ENCODE assay signal across 21 cellular contexts in the genomic region with DNA sequence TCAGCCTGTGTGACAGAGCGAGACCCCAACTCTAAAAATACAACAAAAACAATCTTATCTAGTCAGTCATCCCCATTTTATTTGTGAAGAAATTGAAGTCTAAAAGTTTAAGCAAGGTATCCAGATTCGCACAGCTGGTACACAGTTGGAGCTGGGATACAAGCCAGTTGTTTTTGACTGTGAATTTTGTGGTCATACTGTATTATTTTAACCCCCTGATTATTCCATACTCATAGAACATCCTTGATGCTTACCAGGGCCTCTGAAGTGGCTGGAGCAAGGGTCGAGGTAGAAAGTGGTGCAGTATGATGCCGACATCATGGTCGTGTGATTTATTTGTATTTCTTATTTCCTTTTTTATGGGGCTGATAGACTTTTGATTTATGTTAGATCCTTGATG. TPM values are rescaled to one million over a fixed set of nuclear protein-coding genes. Genes with fewer than 3 reads are reported as not detected.
DNase-seq lines count a peak whose midpoint lies in the region; ATAC-seq and TF ChIP-seq lines count a peak whose summit lies in the region.
"Had no signal": no experiment of that assay in that cellular context is flagged by ENCODE, and none has a peak within 500 bp of the region (broad histone marks: within the 10 kb centered on the region; RNA-seq: fewer than 3 reads in every experiment).

No MANE protein-coding gene starts in this region.

- no peaks in the 10 kb centered on the region for H3K27me3 ChIP-seq in IMR-90 (ENCODE audit: control insufficient read depth, insufficient read depth, low read length)
- no peaks in the 10 kb centered on the region for H3K27me3 ChIP-seq in hepatocyte
- H3K27me3 ChIP-seq: esophagus squamous epithelium had no signal

- no peak overlapping the region for H3K9ac ChIP-seq in IMR-90 (ENCODE audit: low read depth, low read length)

- WGBS in IMR-90 (ENCODE audit: extremely low coverage in 2 of 2, insufficient read length in 1 of 2), 2 experiments: no CpG with 5 or more reads among the region's 5 CpGs
- WGBS in hepatocyte (ENCODE audit: low lambda C conversion rate, missing lambda C conversion rate): 94% methylated on average over 5 of the region's 5 CpGs

- H4K5ac ChIP-seq in IMR-90 (ENCODE audit: low read depth, low read length): no peak overlapping the region

- peaks cover 32% of the 10 kb centered on the region for H3K9me1 ChIP-seq in IMR-90 (ENCODE audit: insufficient read depth, low read length)

- H3K36me3 ChIP-seq in IMR-90 (ENCODE audit: control insufficient read depth, insufficient read depth, low read length): peaks cover 16% of the 10 kb centered on the region
- no peaks in the 10 kb centered on the region for H3K36me3 ChIP-seq in hepatocyte (replicated peaks; ENCODE audit: insufficient read depth, low read depth)

- peaks cover 18 to 46% of the 10 kb centered on the region in 2 experiments for H3K79me1 ChIP-seq in IMR-90 (ENCODE audit: low read depth in 1 of 2, low read length in 2 of 2)

- no peak overlapping the region; the same call in 1 of the 2 replicates for H4K91ac ChIP-seq in IMR-90 (ENCODE audit: insufficient read depth, low read depth, low read length)

- dilution Hi-C loops in IMR-90 (cut with HindIII; ENCODE audit: low sequenced_read_pairs, unreplicated experiment): no loop called here

- H2BK5ac ChIP-seq in IMR-90 (ENCODE audit: low read depth, low read length, poor library complexity, severe bottlenecking): peak overlapping the region; percentile 88

- H3K4ac ChIP-seq in IMR-90 (ENCODE audit: low read depth, low read length): no peak overlapping the region; the same call in 1 of the 2 replicates

- BruUV-seq in IMR-90 (replicated peaks; lab: Mats Ljungman, UMichigan): no TSS peak

- TF ChIP-seq POLR2A in IMR-90 (IDR thresholded peaks at IDR 0.05; ENCODE audit: low read depth, low read length): no peak

- no peak overlapping the region for H3K14ac ChIP-seq in IMR-90 (replicated peaks; ENCODE audit: low read depth, low read length)

- H3K18ac ChIP-seq in IMR-90 (ENCODE audit: low read depth, low read length): no peak overlapping the region

- H3K4me3 ChIP-seq in IMR-90 (ENCODE audit: insufficient read depth, low read depth, low read length) (no peak overlapping the region), hepatocyte (no peak overlapping the region)
- H3K4me3 ChIP-seq: esophagus squamous epithelium had no signal

- H2AFZ ChIP-seq in IMR-90 (replicated peaks; ENCODE audit: low read length, poor library complexity) (no peak overlapping the region), hepatocyte (no peak overlapping the region)

- H3K27ac Mint-ChIP-seq in brain: peak overlapping the region in 4 of 5 experiments; percentile 22 to 79 (median 60)
- no peak overlapping the region for H3K27ac Mint-ChIP-seq in activated T-helper 1 cell treated with anti-CD3 and anti-CD28 coated beads, Interleukin-12 subunit alpha, Interleukin-12 subunit beta, Interleukin-2, Interleukin-4 antibody, amounts not matched to agents 30 ng/mL and 10 ng/mL and 1 ng/mL, durations not matched to agents 14 hours and 24 hours and 36 hours
- H3K27ac Mint-ChIP-seq: type B pancreatic cell had no signal

- H3K56ac ChIP-seq in IMR-90 (ENCODE audit: extremely low read depth, insufficient read depth, low read length): no peak overlapping the region

- no peak overlapping the region for H3K23ac ChIP-seq in IMR-90 (ENCODE audit: low read depth, low read length)

- H3K4me2 ChIP-seq in IMR-90 (ENCODE audit: low read depth, low read length): no peak overlapping the region
- H3K4me2 ChIP-seq in hepatocyte: no peak overlapping the region

- H3K79me2 ChIP-seq in hepatocyte: no peaks in the 10 kb centered on the region

- intact Hi-C loops in IMR-90 (cut with micrococcal nuclease): no loop called here
- intact Hi-C loops in activated T-helper 1 cell treated with anti-CD3 and anti-CD28 coated beads, Interleukin-12 subunit alpha, Interleukin-12 subunit beta, Interleukin-2, Interleukin-4 antibody, amounts not matched to agents 30 ng/mL and 10 ng/mL and 1 ng/mL, durations not matched to agents 14 hours and 24 hours and 36 hours (cut with micrococcal nuclease): no loop called here

- no peak overlapping the region for H2BK120ac ChIP-seq in IMR-90 (ENCODE audit: low read depth, low read length)

- in situ Hi-C loops in IMR-90 (cut with MboI; ENCODE audit: low sequenced_read_pairs): loop anchor here (10.0 kb wide), 1 partner anchor 159 kb away; a partner anchor contains a TSS

- H3K36me3 Mint-ChIP-seq in brain: peaks cover 27% of the 10 kb centered on the region
- peaks cover 8% of the 10 kb centered on the region for H3K36me3 Mint-ChIP-seq in activated T-helper 1 cell treated with anti-CD3 and anti-CD28 coated beads, Interleukin-12 subunit alpha, Interleukin-12 subunit beta, Interleukin-2, Interleukin-4 antibody, amounts not matched to agents 30 ng/mL and 10 ng/mL and 1 ng/mL, durations not matched to agents 14 hours and 24 hours and 36 hours (ENCODE audit: low read depth)

- H3K4me3 Mint-ChIP-seq in brain: no peak overlapping the region
- no peak overlapping the region for H3K4me3 Mint-ChIP-seq in activated T-helper 1 cell treated with anti-CD3 and anti-CD28 coated beads, Interleukin-12 subunit alpha, Interleukin-12 subunit beta, Interleukin-2, Interleukin-4 antibody, amounts not matched to agents 30 ng/mL and 10 ng/mL and 1 ng/mL, durations not matched to agents 14 hours and 24 hours and 36 hours
- H3K4me3 Mint-ChIP-seq: stimulated activated memory B cell treated with anti-CD40 and anti-IgM and Interleukin-4, amounts not matched to agents 10 μg/mL and 1 μg/mL and 100 μg/mL, for 72 hours; type B pancreatic cell had no signal

- CTCF ChIA-PET in IMR-90 (lab: Yijun Ruan, JAX): interaction anchor here (1.1 kb wide), 1 partner anchor 118 kb away, joined by 4 read pairs; no protein-coding TSS in a partner anchor

- ATAC-seq in IMR-90 (ENCODE audit: low read depth): no peak
- ATAC-seq: stimulated activated memory B cell treated with anti-CD40 and anti-IgM and Interleukin-4, amounts not matched to agents 10 μg/mL and 1 μg/mL and 100 μg/mL, for 72 hours had no signal

- POLR2A ChIA-PET in IMR-90 (lab: Charles Lee; ENCODE audit: unreplicated experiment): no interaction called here

- H3K4me1 ChIP-seq in IMR-90 (ENCODE audit: control insufficient read depth, insufficient read depth, low read length) (peaks cover 29% of the 10 kb centered on the region), hepatocyte (ENCODE audit: insufficient read depth) (no peaks in the 10 kb centered on the region)

- peaks cover 5% of the 10 kb centered on the region for H4K20me1 ChIP-seq in IMR-90 (ENCODE audit: insufficient read depth, low read length)
- no peaks in the 10 kb centered on the region for H4K20me1 ChIP-seq in hepatocyte (ENCODE audit: insufficient read depth, poor library complexity, severe bottlenecking)

- H3K9me3 ChIP-seq in IMR-90 (ENCODE audit: control insufficient read depth, insufficient read depth, low read length): no peaks in the 10 kb centered on the region
- no peaks in the 10 kb centered on the region for H3K9me3 ChIP-seq in hepatocyte (ENCODE audit: low read depth)
- H3K9me3 ChIP-seq: Caco-2, esophagus squamous epithelium had no signal

- TF ChIP-seq RAD21 in IMR-90 (IDR thresholded peaks at IDR 0.05; ENCODE audit: low read length): no peak

- no peak overlapping the region for H2AK9ac ChIP-seq in IMR-90 (replicated peaks; ENCODE audit: low read depth, low read length, poor library complexity)

- peak overlapping the region; percentile 69 for H2BK20ac ChIP-seq in IMR-90 (ENCODE audit: low read depth, low read length)

- TF ChIP-seq CTCF in IMR-90 (conservative IDR thresholded peaks at IDR 0.05; ENCODE audit: low read depth, low read length) (no peak), brain (conservative IDR thresholded peaks at IDR 0.05) (no peak), hepatocyte (IDR thresholded peaks at IDR 0.05; ENCODE audit: poor library complexity) (no peak)

- 0 out of 3 replicates have a peak overlapping the region, but pooled peaks have one; percentile 1 for H2BK15ac ChIP-seq in IMR-90 (ENCODE audit: low read depth, low read length)

- no peak overlapping the region for H2AK5ac ChIP-seq in IMR-90 (ENCODE audit: low read depth, low read length)

- no peak overlapping the region for H4K8ac ChIP-seq in IMR-90 (ENCODE audit: low read depth in 2 of 2, low read length in 2 of 2)

- H3K27me3 Mint-ChIP-seq in brain: no peaks in the 10 kb centered on the region
- no peaks in the 10 kb centered on the region for H3K27me3 Mint-ChIP-seq in activated T-helper 1 cell treated with anti-CD3 and anti-CD28 coated beads, Interleukin-12 subunit alpha, Interleukin-12 subunit beta, Interleukin-2, Interleukin-4 antibody, amounts not matched to agents 30 ng/mL and 10 ng/mL and 1 ng/mL, durations not matched to agents 14 hours and 24 hours and 36 hours (ENCODE audit: insufficient read depth)
- H3K27me3 Mint-ChIP-seq: stimulated activated memory B cell treated with anti-CD40 and anti-IgM and Interleukin-4, amounts not matched to agents 10 μg/mL and 1 μg/mL and 100 μg/mL, for 72 hours; type B pancreatic cell had no signal

- H3K4me1 Mint-ChIP-seq in brain: peaks cover 29% of the 10 kb centered on the region
- peaks cover 10% of the 10 kb centered on the region for H3K4me1 Mint-ChIP-seq in activated T-helper 1 cell treated with anti-CD3 and anti-CD28 coated beads, Interleukin-12 subunit alpha, Interleukin-12 subunit beta, Interleukin-2, Interleukin-4 antibody, amounts not matched to agents 30 ng/mL and 10 ng/mL and 1 ng/mL, durations not matched to agents 14 hours and 24 hours and 36 hours (ENCODE audit: low read depth)

- peak; percentile 38 for DNase-seq in IMR-90
- no peak for DNase-seq in hepatocyte (ENCODE audit: low spot score)
- DNase-seq in substantia nigra (lab: John Stamatoyannopoulos, UW): no peak
- no peak for DNase-seq in NCI-H2171 (lab: John Stamatoyannopoulos, UW)
- DNase-seq in activated T-helper 1 cell treated with anti-CD3 and anti-CD28 coated beads, Interleukin-12 subunit alpha, Interleukin-12 subunit beta, Interleukin-2, Interleukin-4 antibody, amounts not matched to agents 30 ng/mL and 10 ng/mL and 1 ng/mL, durations not matched to agents 14 hours and 24 hours and 36 hours (ENCODE audit: low spot score): no peak
- DNase-seq in DMS153 (lab: John Stamatoyannopoulos, UW): no peak
- DNase-seq: activated CD4-positive, alpha-beta T cell treated with anti-CD3 and anti-CD28 coated beads, Interleukin-2, amount 50 U/mL, for 48 hours; activated gamma-delta T cell; Caco-2; effector CD4-positive, alpha-beta T cell; EL; esophagus squamous epithelium; H7; Karpas-422; mammary epithelial cell; NCI-H1048; NCI-H2081 treated with DMSO at 0.1 percent for 48 hours; stimulated activated CD4-positive, alpha-beta T cell treated with anti-CD3 and anti-CD28 coated beads, Interleukin-1b, Interleukin-23, amount 100 ng/mL, for 48 hours had no signal

- H3K27ac ChIP-seq in IMR-90 (ENCODE audit: insufficient read depth, low read length) (peak overlapping the region; percentile 37; the same call in 1 of the 2 replicates), hepatocyte (peak overlapping the region; percentile 76), substantia nigra (ENCODE audit: low read depth, low read length, poor library complexity, severe bottlenecking) (peak overlapping the region; percentile 88)

- H3K9me2 ChIP-seq in hepatocyte (replicated peaks; ENCODE audit: insufficient read depth): no peaks in the 10 kb centered on the region

- no peaks in the 10 kb centered on the region for H3K9me3 Mint-ChIP-seq in brain
- H3K9me3 Mint-ChIP-seq in activated T-helper 1 cell treated with anti-CD3 and anti-CD28 coated beads, Interleukin-12 subunit alpha, Interleukin-12 subunit beta, Interleukin-2, Interleukin-4 antibody, amounts not matched to agents 30 ng/mL and 10 ng/mL and 1 ng/mL, durations not matched to agents 14 hours and 24 hours and 36 hours: no peaks in the 10 kb centered on the region
- H3K9me3 Mint-ChIP-seq: stimulated activated memory B cell treated with anti-CD40 and anti-IgM and Interleukin-4, amounts not matched to agents 10 μg/mL and 1 μg/mL and 100 μg/mL, for 72 hours; type B pancreatic cell had no signal

RNA-seq across cellular contexts. Expression of a gene that starts 50.0 kb away (rescaled TPM):
- total RNA-seq in IMR-90 (2012; rRNA removed): 59.4 and 69.5 TPM in 2 replicates
- 240 and 272 TPM in 2 replicates for polyA plus RNA-seq in IMR-90 (2012; rRNA removed)
- polyA plus RNA-seq in IMR-90 (2012; cell fraction: cytosol; rRNA removed): 79.6 and 204 TPM in 2 replicates
- polyA plus RNA-seq in IMR-90 (2012; cell fraction: nucleus; rRNA removed; ENCODE audit: low replicate concordance): 82.1 and 146 TPM in 2 replicates
- polyA plus RNA-seq in brain (ENCODE audit: insufficient read depth, low read depth, low replicate concordance): 36.7 TPM
- 34.5 and 41.6 TPM in 2 replicates for total RNA-seq in hepatocyte
- polyA plus RNA-seq in hepatocyte: 55.5 and 72.3 TPM in 2 replicates
- 15.4 and 17.9 TPM in 2 replicates for total RNA-seq in activated T-helper 1 cell treated with anti-CD3 and anti-CD28 coated beads, Interleukin-12 subunit alpha, Interleukin-12 subunit beta, Interleukin-2, Interleukin-4 antibody, amounts not matched to agents 30 ng/mL and 10 ng/mL and 1 ng/mL, durations not matched to agents 14 hours and 24 hours and 36 hours

Comparison
In these comparisons a context has a peak if more than half of its experiments do, and no peak if none do; other contexts are left out.
1. H3K27ac ChIP-seq: peak in every context shown above with its lines; median percentile 88 in substantia nigra; 76 in hepatocyte; 37 in IMR-90.